Comparison of ENCODE assay signal across 10 cellular contexts in genomic region chr11:130042093-130042591, GRCh38. TPM values are rescaled to one million over a fixed set of nuclear protein-coding genes. Genes with fewer than 3 reads are reported as not detected.
DNase-seq lines count a peak whose midpoint lies in the region; ATAC-seq and TF ChIP-seq lines count a peak whose summit lies in the region.
"Had no signal": no experiment of that assay in that cellular context is flagged by ENCODE, and none has a peak within 500 bp of the region (broad histone marks: within the 10 kb centered on the region; RNA-seq: fewer than 3 reads in every experiment).

No MANE protein-coding gene starts in this region.

- DNase-seq in GM23248 = peak; percentile 95
- no peak for DNase-seq in RWPE2 (ENCODE audit: low spot score)
- DNase-seq in fibroblast of villous mesenchyme (ENCODE audit: low read depth) = peak; percentile 86
- DNase-seq in stimulated activated CD4-positive, alpha-beta T cell treated with anti-CD3 and anti-CD28 coated beads, Interleukin-2, amount 100 ng/mL, for 24 hours = no peak
- no peak for DNase-seq in A673 (ENCODE audit: low spot score)
- DNase-seq: activated gamma-delta T cell treated with Interleukin-2 at 50 U/mL for 16 hours, retina had no signal

- H3K4me3 ChIP-seq in ACC112 (ENCODE audit: low read depth, low read length) (no peak overlapping the region), GM23248 (no peak overlapping the region), RWPE2 (ENCODE audit: severe bottlenecking) (no peak overlapping the region), fibroblast of villous mesenchyme (ENCODE audit: low read depth, low read length) (no peak overlapping the region), A673 (ENCODE audit: low read depth, low read length, poor library complexity, severe bottlenecking) (no peak overlapping the region)

- H3K36me3 ChIP-seq in ACC112 (ENCODE audit: insufficient read depth, low read length) (no peaks in the 10 kb centered on the region), GM23248 (ENCODE audit: low read depth) (no peaks in the 10 kb centered on the region), RWPE2 (ENCODE audit: low read depth) (no peaks in the 10 kb centered on the region), A673 (ENCODE audit: insufficient read depth, low read length, poor library complexity, severe bottlenecking) (no peaks in the 10 kb centered on the region)

- H3K9ac ChIP-seq in GM23248 = peak overlapping the region; percentile 39; the same call in 1 of the 2 replicates

- POLR2A ChIA-PET in A673 (lab: Charles Lee; ENCODE audit: low non-redundant PET) = no interaction called here

- H4K20me1 ChIP-seq in GM23248 (ENCODE audit: insufficient read depth) = no peaks in the 10 kb centered on the region

- no peaks in the 10 kb centered on the region for H3K9me3 ChIP-seq in GM23248 (ENCODE audit: low read depth)
- H3K9me3 ChIP-seq in RWPE2 (ENCODE audit: severe bottlenecking) = no peaks in the 10 kb centered on the region
- H3K9me3 ChIP-seq in A673 (ENCODE audit: low read depth, low read length, poor library complexity, severe bottlenecking) = no peaks in the 10 kb centered on the region

- ATAC-seq in RWPE2 (ENCODE audit: low read depth) (peak; percentile 91), GM19324 (IDR thresholded peaks at IDR 0.05; ENCODE audit: low FRiP score, unreplicated experiment) (no peak), GM21360 (IDR thresholded peaks at IDR 0.05; ENCODE audit: unreplicated experiment) (no peak)

- TF ChIP-seq CTCF in RWPE2 (IDR thresholded peaks at IDR 0.05; ENCODE audit: poor library complexity, severe bottlenecking) (no peak), fibroblast of villous mesenchyme (IDR thresholded peaks at IDR 0.05; ENCODE audit: insufficient read depth, low read depth, low read length) (no peak), A673 (conservative IDR thresholded peaks at IDR 0.05; ENCODE audit: low read depth, low read length) (no peak)

- 69% methylated on average over 16 of the region's 16 CpGs for WGBS in GM23248 (ENCODE audit: low coverage in 1 of 2, low lambda C conversion rate in 2 of 2, missing lambda C conversion rate in 2 of 2), 2 experiments

- no peak overlapping the region for H3K4me2 ChIP-seq in GM23248 (ENCODE audit: unreplicated experiment)

- no TSS peak for BruUV-seq in A673 (replicated peaks; lab: Mats Ljungman, UMichigan)

- H3K4me1 ChIP-seq in ACC112 (ENCODE audit: control insufficient read depth, insufficient read depth, low read length, unreplicated experiment) (peaks cover 15% of the 10 kb centered on the region), GM23248 (ENCODE audit: insufficient read depth) (peaks cover 19% of the 10 kb centered on the region), RWPE2 (ENCODE audit: insufficient read depth, poor library complexity, severe bottlenecking) (peaks cover 23% of the 10 kb centered on the region), A673 (ENCODE audit: insufficient read depth, low read length, poor library complexity, severe bottlenecking) (no peaks in the 10 kb centered on the region)

- intact Hi-C loops in A673 (cut with micrococcal nuclease; ENCODE audit: unreplicated experiment) = no loop called here

- H3K27ac ChIP-seq in ACC112 (ENCODE audit: low read depth, low read length) = peak overlapping the region; percentile 41; the same call in 1 of the 2 replicates
- peak overlapping the region; percentile 62 for H3K27ac ChIP-seq in GM23248
- peak overlapping the region; percentile 54 for H3K27ac ChIP-seq in RWPE2 (ENCODE audit: poor library complexity, severe bottlenecking)
- H3K27ac ChIP-seq in A673 (ENCODE audit: low read depth, low read length, poor library complexity, severe bottlenecking) = no peak overlapping the region

- no peaks in the 10 kb centered on the region for H3K79me2 ChIP-seq in ACC112 (ENCODE audit: control insufficient read depth, insufficient read depth, low read length, unreplicated experiment)
- no peaks in the 10 kb centered on the region for H3K79me2 ChIP-seq in GM23248 (ENCODE audit: insufficient read depth)

- H3K9me2 ChIP-seq in GM23248 (ENCODE audit: insufficient read depth) = no peaks in the 10 kb centered on the region

- in situ Hi-C loops in GM23248 (cut with MboI) = no loop called here

- peaks cover 19% of the 10 kb centered on the region for H3F3A ChIP-seq in GM23248 (ENCODE audit: insufficient read depth)

- H3K27me3 ChIP-seq in ACC112 (ENCODE audit: insufficient read depth, low read length) (no peaks in the 10 kb centered on the region), GM23248 (replicated peaks; ENCODE audit: insufficient read depth) (no peaks in the 10 kb centered on the region), RWPE2 (ENCODE audit: insufficient read depth, poor library complexity, severe bottlenecking) (no peaks in the 10 kb centered on the region), A673 (replicated peaks; ENCODE audit: insufficient read depth, low read depth, low read length, poor library complexity) (no peaks in the 10 kb centered on the region)

- H2AFZ ChIP-seq in ACC112 (ENCODE audit: low read length, unreplicated experiment) (peak overlapping the region; percentile 61), GM23248 (no peak overlapping the region)

- CTCF ChIA-PET in A673 (lab: Charles Lee) = no interaction called here

RNA-seq across cellular contexts. Expression of gene APLP2, which starts 27.6 kb away (rescaled TPM):
- total RNA-seq in GM23248 (2014; rRNA removed; shearing (Covaris generic)) = 390 and 457 TPM in 2 replicates
- polyA plus RNA-seq in GM23248 (2016; fragmentation: Nextera tagmentation; extraction: Ambion mirVana) = 366 and 377 TPM in 2 replicates
- 180 and 278 TPM in 2 replicates for total RNA-seq in fibroblast of villous mesenchyme
- total RNA-seq in A673 (2021) = 175 and 181 TPM in 2 replicates

RNA-seq across cellular contexts. Expression of gene PRDM10, which starts 39.5 kb away (rescaled TPM):
- 4.6 and 5.7 TPM in 2 replicates for total RNA-seq in GM23248 (2014; rRNA removed; shearing (Covaris generic))
- polyA plus RNA-seq in GM23248 (2016; fragmentation: Nextera tagmentation; extraction: Ambion mirVana) = 2.9 TPM in 2 replicates
- total RNA-seq in fibroblast of villous mesenchyme (6.1 and 8.6 TPM in 2 replicates), A673 (2021) (17.9 and 18.1 TPM in 2 replicates)

Comparison
In these comparisons a context has a peak if more than half of its experiments do, and no peak if none do; other contexts are left out.
1. DNase-seq: peak in GM23248 (single experiment) and fibroblast of villous mesenchyme (single experiment); none in RWPE2 (single experiment), stimulated activated CD4-positive, alpha-beta T cell treated with anti-CD3 and anti-CD28 coated beads, Interleukin-2, amount 100 ng/mL, for 24 hours (0 of 2) and A673 (single experiment).